ENCODE assay signal across 1 cellular context in genomic region chr1:247451388-247452010, GRCh38.
TF ChIP-seq lines count a peak whose summit lies in the region.

No MANE protein-coding gene starts in this region.

TF ChIP-seq in HepG2, 621 proteins besides CTCF, POLR2A, EP300 and RAD21:
- TF ChIP-seq SNRNP70 (IDR thresholded peaks at IDR 0.05; ENCODE audit: low read depth, low read length) (no peak), ZNF792 (CRISPR knock-in tag; IDR thresholded peaks at IDR 0.05) (no peak), GLI4 (CRISPR knock-in tag; IDR thresholded peaks at IDR 0.05; ENCODE audit: borderline replicate concordance) (no peak), CCAR2 (optimal IDR thresholded peaks at IDR 0.05; ENCODE audit: low read depth, low read length) (no peak)
